ENCODE assay signal across 11 cellular contexts in genomic region chr1:200588698-200589097, GRCh38. TPM values are rescaled to one million over a fixed set of nuclear protein-coding genes. Genes with fewer than 3 reads are reported as not detected.
DNase-seq lines count a peak whose midpoint lies in the region; ATAC-seq lines count a peak whose summit lies in the region.
"Had no signal": no experiment of that assay in that cellular context is flagged by ENCODE, and none has a peak within 500 bp of the region (broad histone marks: within the 10 kb centered on the region; RNA-seq: fewer than 3 reads in every experiment).

No MANE protein-coding gene starts in this region.

- H3K36me3 ChIP-seq in BLaER1: peaks cover 82% of the 10 kb centered on the region

- H3K9ac ChIP-seq in BLaER1: no peak overlapping the region

- H3K4me1 ChIP-seq in BLaER1: peaks cover 17% of the 10 kb centered on the region

- H4K20me1 ChIP-seq in BLaER1: no peaks in the 10 kb centered on the region

- ATAC-seq in GM19043 (IDR thresholded peaks at IDR 0.05; ENCODE audit: low read depth, unreplicated experiment) (peak; percentile 66), HG03342 (IDR thresholded peaks at IDR 0.05; ENCODE audit: unreplicated experiment) (peak; percentile 72)

- DNase-seq in dermis blood vessel endothelial cell (peak; percentile 15), AG08395 (ENCODE audit: low spot score) (no peak), occipital lobe (lab: John Stamatoyannopoulos, UW) (no peak)
- DNase-seq in stimulated activated CD4-positive, alpha-beta T cell treated with anti-CD3 and anti-CD28 coated beads, Interleukin-1b, Interleukin-23, amount 100 ng/mL, for 48 hours: no peak
- no peak for DNase-seq in activated naive CD4-positive, alpha-beta T cell (lab: John Stamatoyannopoulos, UW)
- DNase-seq: hypothalamus, retina had no signal

- no peaks in the 10 kb centered on the region for H3K9me3 ChIP-seq in BLaER1

- H3K4me3 ChIP-seq in BLaER1: no peak overlapping the region

- H3K4me2 ChIP-seq in BLaER1: 0 out of 2 replicates have a peak overlapping the region, but pooled peaks have one; percentile 3

- no peaks in the 10 kb centered on the region for H3K27me3 ChIP-seq in BLaER1

- no peak overlapping the region for H3K27ac ChIP-seq in BLaER1
- H3K27ac ChIP-seq: RWPE1 had no signal

RNA-seq across cellular contexts. Expression of gene KIF14, which starts 31.9 kb away (rescaled TPM):
- total RNA-seq in dermis blood vessel endothelial cell (3.1 and 18.0 TPM in 2 replicates), occipital lobe (1.9 TPM)
